8 cellular contexts compared by ENCODE assay signal in genomic region chr3:197949767-197950660, GRCh38. TPM values are rescaled to one million over a fixed set of nuclear protein-coding genes. Genes with fewer than 3 reads are reported as not detected.
DNase-seq lines count a peak whose midpoint lies in the region; ATAC-seq and TF ChIP-seq lines count a peak whose summit lies in the region.

TSS of gene RPL35A (plus strand) at chr3:197950190. CDS start at chr3:197950968, 778 bp downstream.

- peak within 1 kb of the TSS; percentile 92 for H3K27ac ChIP-seq in upper lobe of right lung

- in situ Hi-C loops in GM13976 (cut with MboI; ENCODE audit: low sequenced_read_pairs, unreplicated experiment), result no loop called here

- H3K36me3 ChIP-seq in upper lobe of right lung, result peaks cover 39% of the 10 kb centered on the region

- H3K4me3 ChIP-seq in upper lobe of right lung, result peak within 1 kb of the TSS; percentile 70

- intact Hi-C loops in T-helper 1 cell treated with Interleukin-12 subunit alpha and Interleukin-12 subunit beta and Interleukin-4 antibody, amounts not matched to agents 30 ng/mL and 1 ng/mL, for 36 hours (cut with micrococcal nuclease), result loop anchor here (1.0 to 5.0 kb wide), 7 partner anchors 10 to 653 kb away; partner anchors contain the start of genes DLG1, LMLN and RUBCN
- intact Hi-C loops in left cardiac atrium (cut with DNase I) (no loop called here), posterior vena cava (cut with DNase I) (loop anchor here in 1 of 2 donors (5.0 kb wide), 1 partner anchor 43 kb away; no protein-coding TSS in a partner anchor), upper lobe of right lung (cut with DNase I) (no loop called here)

- TF ChIP-seq CTCF in GM13976 (IDR thresholded peaks at IDR 0.05; ENCODE audit: borderline replicate concordance, control extremely low read depth, extremely low read depth, insufficient read depth, missing control alignments) (no peak), upper lobe of right lung (IDR thresholded peaks at IDR 0.05) (no peak)

- ATAC-seq in HG02870 (IDR thresholded peaks at IDR 0.05; ENCODE audit: unreplicated experiment) (peak; percentile 90), left cardiac atrium (peak; percentile 90 to 92), upper lobe of right lung (peak; percentile 94)

- no peaks in the 10 kb centered on the region for H3K9me3 ChIP-seq in upper lobe of right lung

- no peaks in the 10 kb centered on the region for H3K27me3 ChIP-seq in upper lobe of right lung

- peak; percentile 87 for DNase-seq in GM13976 (ENCODE audit: low spot score)
- peak; percentile 98 for DNase-seq in NCI-H146 treated with DMSO at 0.1 percent for 48 hours (lab: John Stamatoyannopoulos, UW; ENCODE audit: unreplicated experiment)
- DNase-seq in amniotic epithelial cell (ENCODE audit: low read depth), result peak; percentile 94
- DNase-seq in left cardiac atrium, result peak; percentile 90
- peak; percentile 96 for DNase-seq in posterior vena cava (ENCODE audit: low spot score)
- peak; percentile 92 for DNase-seq in upper lobe of right lung

- H3K4me1 ChIP-seq in upper lobe of right lung, result peaks cover 34% of the 10 kb centered on the region

RNA-seq across cellular contexts. Expression of gene RPL35A, which starts in this region (rescaled TPM):
- total RNA-seq in T-helper 1 cell treated with Interleukin-12 subunit alpha and Interleukin-12 subunit beta and Interleukin-4 antibody, amounts not matched to agents 30 ng/mL and 1 ng/mL, for 36 hours, result 874 and 916 TPM in 2 replicates
- total RNA-seq in left cardiac atrium (100 to 1,000 TPM; 716 to 727 TPM), posterior vena cava (100 to 1,000 TPM; 655 to 664 TPM), upper lobe of right lung (723 TPM)

Comparison
In these comparisons a context has a peak if more than half of its experiments do, and no peak if none do; other contexts are left out.
1. Peak in every context shown above with its lines: DNase-seq, ATAC-seq, H3K4me3 ChIP-seq and H3K27ac ChIP-seq.